Comparison of ENCODE assay signal across 8 cellular contexts in the genomic region with DNA sequence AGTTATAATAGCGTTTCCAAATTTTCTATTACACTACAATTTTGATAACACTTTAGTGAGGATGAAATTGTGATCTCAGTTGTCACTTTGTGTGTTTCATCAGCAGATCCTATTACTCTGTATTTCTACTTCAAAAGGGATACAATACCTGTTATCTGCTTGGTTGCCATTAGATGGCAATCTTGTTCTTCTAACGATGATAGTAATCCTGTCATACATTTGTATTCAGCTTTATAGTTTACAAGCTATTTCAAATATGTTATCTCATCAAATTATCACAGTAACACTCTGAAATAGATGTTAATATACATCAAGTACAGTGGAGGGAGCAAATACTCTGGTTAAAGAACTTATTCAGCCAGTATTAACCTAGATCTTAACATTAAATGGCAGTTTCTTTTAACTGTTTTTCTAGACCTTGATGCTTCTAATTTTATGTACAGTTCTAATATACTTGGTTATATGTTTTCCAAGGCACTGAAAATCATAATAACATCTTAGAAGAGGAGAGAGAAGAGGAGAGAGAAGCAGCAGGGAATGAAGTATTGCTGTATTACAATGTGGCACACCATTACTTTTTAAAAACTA.
A peak's percentile ranks its signal among the peaks of the same experiment; 100 is the strongest.
DNase-seq lines count a peak whose midpoint lies in the region; ATAC-seq and TF ChIP-seq lines count a peak whose summit lies in the region.

No MANE protein-coding gene starts in this region.

- H3K4me1 ChIP-seq in NT2/D1 (ENCODE audit: insufficient read depth, insufficient read length) = no peaks in the 10 kb centered on the region

- H3K27me3 ChIP-seq in NT2/D1 (ENCODE audit: insufficient read depth, insufficient read length) = no peaks in the 10 kb centered on the region

- TF ChIP-seq CTCF in epithelial cell of proximal tubule (conservative IDR thresholded peaks at IDR 0.05; ENCODE audit: low read depth, low read length) = peak; percentile 67

- H3K4me3 ChIP-seq in NT2/D1 (ENCODE audit: insufficient read length, low read depth) = no peak overlapping the region
- no peak overlapping the region for H3K4me3 ChIP-seq in epithelial cell of proximal tubule (ENCODE audit: low read depth, low read length)

- no peaks in the 10 kb centered on the region for H3K36me3 ChIP-seq in NT2/D1 (ENCODE audit: insufficient read depth, insufficient read length, low read length)

- H3K9ac ChIP-seq in NT2/D1 (ENCODE audit: insufficient read length, low read depth) = no peak overlapping the region

- no peaks in the 10 kb centered on the region for H3K9me3 ChIP-seq in NT2/D1 (ENCODE audit: insufficient read depth, low read length)

- DNase-seq in EL (peak; percentile 0), NT2/D1 (ENCODE audit: low read depth, low spot score) (peak; percentile 5), epithelial cell of proximal tubule (ENCODE audit: low read depth) (peak; percentile 13), pons (ENCODE audit: low spot score) (peak; percentile 54), 8988T (no peak)
- no peak for DNase-seq in central memory CD4-positive, alpha-beta T cell

- ATAC-seq in GM19463 (IDR thresholded peaks at IDR 0.05; ENCODE audit: unreplicated experiment) (peak; percentile 89), HG03457 (IDR thresholded peaks at IDR 0.05; ENCODE audit: unreplicated experiment) (peak; percentile 88)

Comparison
In these comparisons a context has a peak if more than half of its experiments do, and no peak if none do; other contexts are left out.
1. DNase-seq: peak in EL (single experiment), NT2/D1 (single experiment), epithelial cell of proximal tubule (single experiment) and pons (single experiment); none in central memory CD4-positive, alpha-beta T cell (single experiment) and 8988T (single experiment).